ENCODE assay signal across 19 cellular contexts in the genomic region with DNA sequence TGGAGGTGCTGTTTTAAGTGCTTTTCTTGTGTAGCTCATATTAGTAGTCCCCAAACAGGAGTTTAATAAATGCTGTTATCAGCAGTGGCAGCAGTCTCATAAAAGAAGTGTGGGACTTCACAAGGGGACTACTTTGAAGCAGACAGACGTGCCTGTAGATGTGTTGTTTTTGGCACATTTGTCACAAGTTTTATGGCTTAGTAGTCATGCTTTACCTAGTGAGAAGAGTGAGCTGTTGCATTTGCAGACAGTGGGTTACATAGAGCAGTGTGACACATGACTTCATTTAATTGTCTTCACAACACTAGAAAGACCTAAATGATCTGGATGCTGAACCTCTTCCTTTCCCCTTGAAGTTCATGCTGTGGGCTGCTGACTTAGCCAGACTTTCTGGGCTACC.
A peak's percentile ranks its signal among the peaks of the same experiment; 100 is the strongest.
DNase-seq lines count a peak whose midpoint lies in the region; ATAC-seq, FAIRE-seq and TF ChIP-seq lines count a peak whose summit lies in the region.
"Had no signal": no experiment of that assay in that cellular context is flagged by ENCODE, and none has a peak within 500 bp of the region (broad histone marks: within the 10 kb centered on the region; RNA-seq: fewer than 3 reads in every experiment).

No MANE protein-coding gene starts in this region.

- FAIRE-seq in GM12891 (lab: Jason Lieb, UNC) = peak; percentile 26
- FAIRE-seq in astrocyte (lab: Jason Lieb, UNC) = peak; percentile 87
- FAIRE-seq: H54, HepG2 had no signal

- no peak overlapping the region for H3K9ac ChIP-seq in astrocyte (ENCODE audit: low read length)
- H3K9ac ChIP-seq: GM23248 had no signal

- no peak for DNase-seq in GM12891 (ENCODE audit: insufficient read length, low spot score)
- no peak for DNase-seq in astrocyte (ENCODE audit: low read depth)
- DNase-seq in kidney tubule cell (ENCODE audit: low spot score) = peak; percentile 32
- DNase-seq in NCI-H345 (lab: John Stamatoyannopoulos, UW) = no peak
- no peak for DNase-seq in foreskin melanocyte
- DNase-seq: AML-193; CD4-positive, alpha-beta T cell; DMS153; DMS79; GF-D8; GM23248; HCEC 1CT; HFFc6; KBM-7 had no signal

- no peak overlapping the region for H3K27ac Mint-ChIP-seq in astrocyte (ENCODE audit: unreplicated experiment)
- H3K27ac Mint-ChIP-seq: CD4-positive, alpha-beta T cell; HFFc6; IgD-negative memory B cell had no signal

- no peak overlapping the region for H3K27ac ChIP-seq in astrocyte (ENCODE audit: low read depth, low read length)
- H3K27ac ChIP-seq: C4-2B, GM23248 had no signal

- no peaks in the 10 kb centered on the region for H4K20me1 ChIP-seq in astrocyte (ENCODE audit: insufficient read depth, low read length)

- H3K27me3 ChIP-seq in astrocyte (ENCODE audit: insufficient read depth, low read length) = no peaks in the 10 kb centered on the region

- H3K4me2 ChIP-seq in astrocyte (ENCODE audit: low read length) = no peak overlapping the region

- ATAC-seq in GM21529 (IDR thresholded peaks at IDR 0.05; ENCODE audit: unreplicated experiment) = no peak
- ATAC-seq: HepG2 had no signal

- H2AFZ ChIP-seq in astrocyte (ENCODE audit: low read depth, low read length) = no peak overlapping the region
- H2AFZ ChIP-seq: GM23248 had no signal

- TF ChIP-seq CTCF in astrocyte (IDR thresholded peaks at IDR 0.05; ENCODE audit: insufficient read depth, low read depth, low read length) = no peak

- no peaks in the 10 kb centered on the region for H3K4me1 ChIP-seq in astrocyte (ENCODE audit: insufficient read depth, low read length)

- no peak overlapping the region for H3K4me3 ChIP-seq in astrocyte (ENCODE audit: insufficient read depth, low read depth, low read length)
- H3K4me3 ChIP-seq: GM23248 had no signal

- no peaks in the 10 kb centered on the region for H3K36me3 Mint-ChIP-seq in astrocyte (ENCODE audit: low read depth, unreplicated experiment)

- no peak overlapping the region for H3K4me3 Mint-ChIP-seq in astrocyte (ENCODE audit: unreplicated experiment)
- H3K4me3 Mint-ChIP-seq: CD4-positive, alpha-beta T cell; HFFc6; IgD-negative memory B cell had no signal

- no peaks in the 10 kb centered on the region for H3K36me3 ChIP-seq in astrocyte (ENCODE audit: insufficient read depth, low read length)

- H3K4me1 Mint-ChIP-seq in astrocyte (ENCODE audit: low read depth, unreplicated experiment) = peaks cover 4% of the 10 kb centered on the region

- no peaks in the 10 kb centered on the region for H3K9me3 Mint-ChIP-seq in astrocyte (ENCODE audit: unreplicated experiment)
- H3K9me3 Mint-ChIP-seq: CD4-positive, alpha-beta T cell; HFFc6; IgD-negative memory B cell had no signal

- peaks cover 2% of the 10 kb centered on the region for H3K27me3 Mint-ChIP-seq in astrocyte (ENCODE audit: low read depth, unreplicated experiment)
- H3K27me3 Mint-ChIP-seq: CD4-positive, alpha-beta T cell had no signal

- no peaks in the 10 kb centered on the region for H3K9me3 ChIP-seq in astrocyte (ENCODE audit: insufficient read depth, low read depth, low read length)

- TF ChIP-seq POLR2A in GM12891 (IDR thresholded peaks at IDR 0.05; ENCODE audit: low read depth, low read length) = no peak

- no peaks in the 10 kb centered on the region for H3K79me2 ChIP-seq in astrocyte (ENCODE audit: insufficient read depth, low read length)

TF ChIP-seq in GM12891, 5 proteins besides CTCF, POLR2A, EP300 and RAD21:
- TF ChIP-seq POLR2AphosphoS5 (IDR thresholded peaks at IDR 0.05; ENCODE audit: low read depth, low read length) (no peak), POU2F2 (IDR thresholded peaks at IDR 0.05; ENCODE audit: low read depth, low read length) (no peak), TAF1 (IDR thresholded peaks at IDR 0.05; ENCODE audit: low read depth, low read length) (no peak), SPI1 (IDR thresholded peaks at IDR 0.05; ENCODE audit: low read depth, low read length) (no peak), PAX5 (IDR thresholded peaks at IDR 0.05; ENCODE audit: insufficient read depth, low read length, severe bottlenecking) (no peak)
